In the genomic region with DNA sequence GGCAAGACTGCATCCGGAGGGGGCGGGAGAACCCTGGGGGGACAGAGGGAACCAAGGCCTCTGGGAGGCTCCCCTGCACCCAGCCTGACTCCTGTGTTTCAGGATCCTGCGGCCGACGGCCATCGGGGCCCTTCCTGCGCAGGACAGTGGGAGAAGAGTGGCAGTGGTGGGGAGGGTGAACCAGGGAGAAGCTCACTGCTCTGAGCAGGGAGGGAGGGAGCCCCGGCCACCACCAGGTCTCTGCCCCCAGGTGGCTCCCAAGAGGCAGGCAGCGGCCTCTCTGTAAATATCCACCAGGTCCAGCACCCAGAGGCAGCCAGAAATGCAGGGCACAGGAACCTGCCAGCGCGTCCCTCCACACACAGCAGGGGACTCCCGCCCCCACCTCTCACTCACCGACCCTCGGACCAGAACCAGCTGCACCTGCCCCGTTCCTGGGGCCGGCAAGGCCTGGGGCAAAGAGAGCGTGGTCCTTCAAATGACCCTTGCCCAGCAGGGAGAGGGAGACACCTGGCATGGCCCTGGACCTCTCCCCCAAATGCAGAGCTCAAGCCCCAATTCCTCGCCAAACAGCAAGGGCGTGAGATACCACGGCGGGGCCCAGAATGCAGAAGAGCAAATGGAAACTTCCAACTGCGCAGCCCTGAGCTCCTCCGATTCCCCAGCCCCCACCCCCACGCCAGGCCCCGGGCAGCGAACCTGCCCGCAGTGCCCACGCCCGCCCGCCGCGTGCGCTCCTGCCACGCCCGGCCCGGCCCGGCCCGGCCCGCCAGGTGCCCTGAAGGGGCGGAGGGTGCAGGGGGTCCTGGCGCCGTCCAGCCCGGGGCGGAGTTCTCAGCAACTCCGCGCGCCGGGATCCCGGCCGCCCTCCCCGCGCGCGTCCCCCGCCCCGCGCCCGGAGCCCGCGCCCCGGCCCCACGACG, we compare ENCODE assay signal across 8 cellular contexts. TPM values are rescaled to one million over a fixed set of nuclear protein-coding genes. Genes with fewer than 3 reads are reported as not detected.
DNase-seq lines count a peak whose midpoint lies in the region; ATAC-seq and TF ChIP-seq lines count a peak whose summit lies in the region.

No MANE protein-coding gene starts in this region.

- H3K9me3 Mint-ChIP-seq in IgD-negative memory B cell = no peaks in the 10 kb centered on the region

- intact Hi-C loops in left cardiac atrium (cut with DNase I) = no loop called here
- intact Hi-C loops in gastrocnemius medialis (cut with DNase I; ENCODE audit: low total_unique reads) = no loop called here

- peak in 3 of 5 experiments; percentile 24 to 37 (median 26) for TF ChIP-seq CTCF in gastrocnemius medialis (IDR thresholded peaks at IDR 0.05 in 4 of 5, conservative IDR thresholded peaks at IDR 0.05 in 1 of 5)

- H3K27ac ChIP-seq in BLaER1 treated with 17β-estradiol and CSF1 and Interleukin-3, amounts not matched to agents 10 nM and 100 nM = no peak overlapping the region
- no peak overlapping the region for H3K27ac ChIP-seq in gastrocnemius medialis
- no peak overlapping the region for H3K27ac ChIP-seq in Karpas-422 (ENCODE audit: low read length)

- H3K36me3 ChIP-seq in BLaER1 treated with 17β-estradiol and CSF1 and Interleukin-3, amounts not matched to agents 10 nM and 100 nM = no peaks in the 10 kb centered on the region
- H3K36me3 ChIP-seq in gastrocnemius medialis = no peaks in the 10 kb centered on the region
- no peaks in the 10 kb centered on the region for H3K36me3 ChIP-seq in Karpas-422 (ENCODE audit: insufficient read depth, low read length)

- H3K9me2 ChIP-seq in Karpas-422 (replicated peaks; ENCODE audit: insufficient read depth, low read length) = no peaks in the 10 kb centered on the region

- no peak overlapping the region for H2AFZ ChIP-seq in Karpas-422 (ENCODE audit: low read length)

- no peaks in the 10 kb centered on the region for H3K36me3 Mint-ChIP-seq in IgD-negative memory B cell

- H3K4me2 ChIP-seq in BLaER1 treated with 17β-estradiol and CSF1 and Interleukin-3, amounts not matched to agents 10 nM and 100 nM = peak overlapping the region; percentile 13 to 72 (median 41); a peak in 20 of 22 replicates
- H3K4me2 ChIP-seq in Karpas-422 (ENCODE audit: low read depth, low read length, poor library complexity, severe bottlenecking) = no peak overlapping the region

- H4K20me1 ChIP-seq in BLaER1 treated with 17β-estradiol and CSF1 and Interleukin-3, amounts not matched to agents 10 nM and 100 nM = peaks cover 0 to 24% (median 0%) of the 10 kb centered on the region in 11 experiments; a peak in 7 of 22 replicates
- no peaks in the 10 kb centered on the region for H4K20me1 ChIP-seq in Karpas-422 (ENCODE audit: insufficient read depth, low read depth, low read length)

- H3K4me1 Mint-ChIP-seq in IgD-negative memory B cell = peaks cover 0 to 6% (median 3%) of the 10 kb centered on the region in 3 donors

- H3K4me3 ChIP-seq in BLaER1 treated with 17β-estradiol and CSF1 and Interleukin-3, amounts not matched to agents 10 nM and 100 nM = peak overlapping the region in 9 of 10 experiments; percentile 5 to 58 (median 31); a peak in 8 of 20 replicates
- H3K4me3 ChIP-seq in gastrocnemius medialis = peak overlapping the region; percentile 19 to 48 (median 34)
- H3K4me3 ChIP-seq in Karpas-422 (ENCODE audit: low read length) = no peak overlapping the region

- H3K79me2 ChIP-seq in Karpas-422 (ENCODE audit: low read length) = no peaks in the 10 kb centered on the region

- peak overlapping the region in 3 of 4 donors; percentile 67 to 84 (median 84) for H3K4me3 Mint-ChIP-seq in IgD-negative memory B cell

- H3K4me1 ChIP-seq in BLaER1 treated with 17β-estradiol and CSF1 and Interleukin-3, amounts not matched to agents 10 nM and 100 nM = peaks cover 0 to 26% (median 15%) of the 10 kb centered on the region in 10 experiments; a peak in 16 of 20 replicates
- H3K4me1 ChIP-seq in gastrocnemius medialis = no peaks in the 10 kb centered on the region
- H3K4me1 ChIP-seq in Karpas-422 (ENCODE audit: low read length) = no peaks in the 10 kb centered on the region

- ATAC-seq in left cardiac atrium = peak; percentile 22 to 36
- ATAC-seq in gastrocnemius medialis = peak; percentile 30 to 45
- no peak for ATAC-seq in HG03108 (IDR thresholded peaks at IDR 0.05; ENCODE audit: unreplicated experiment)

- no peak overlapping the region for H3K27ac Mint-ChIP-seq in IgD-negative memory B cell

- in situ Hi-C loops in gastrocnemius medialis (cut with MboI; ENCODE audit: low sequenced_read_pairs in 4 of 4) = no loop called here

- H3K9ac ChIP-seq in BLaER1 treated with 17β-estradiol and CSF1 and Interleukin-3, amounts not matched to agents 10 nM and 100 nM = no peak overlapping the region
- H3K9ac ChIP-seq in Karpas-422 (ENCODE audit: low read length) = no peak overlapping the region

- peaks cover 66 to 82% (median 72%) of the 10 kb centered on the region in 11 experiments for H3K27me3 ChIP-seq in BLaER1 treated with 17β-estradiol and CSF1 and Interleukin-3, amounts not matched to agents 10 nM and 100 nM
- H3K27me3 ChIP-seq in gastrocnemius medialis = peaks cover 16 to 33% (median 23%) of the 10 kb centered on the region in 3 donors
- H3K27me3 ChIP-seq in Karpas-422 (ENCODE audit: low read length) = no peaks in the 10 kb centered on the region

- no peaks in the 10 kb centered on the region; a peak in 1 of 22 replicates for H3K9me3 ChIP-seq in BLaER1 treated with 17β-estradiol and CSF1 and Interleukin-3, amounts not matched to agents 10 nM and 100 nM (replicated peaks in 1 of 11)
- no peaks in the 10 kb centered on the region for H3K9me3 ChIP-seq in gastrocnemius medialis
- no peaks in the 10 kb centered on the region for H3K9me3 ChIP-seq in Karpas-422 (ENCODE audit: low read length)

- TF ChIP-seq POLR2A in gastrocnemius medialis (IDR thresholded peaks at IDR 0.05) = no peak

- DNase-seq in activated T-helper 1 cell treated with anti-CD3 and anti-CD28 coated beads, Interleukin-2, amount 50 U/mL, for 16 hours (ENCODE audit: low read depth in 1 of 2, low spot score in 1 of 2) = peak; percentile 24 to 34
- DNase-seq in left cardiac atrium (no peak), gastrocnemius medialis (no peak), Karpas-422 (no peak), NCI-H2081 treated with DMSO at 0.1 percent for 48 hours (lab: John Stamatoyannopoulos, UW) (no peak)

- H3K27me3 Mint-ChIP-seq in IgD-negative memory B cell = peaks cover 43% of the 10 kb centered on the region

RNA-seq across cellular contexts. Expression of gene RASGEF1A, which starts 0.8 kb away (rescaled TPM):
- 0.86 TPM for polyA plus RNA-seq in IgD-negative memory B cell
- total RNA-seq in left cardiac atrium (1 to 10 TPM; 1.4 to 2.0 TPM), gastrocnemius medialis (under 1 TPM; 0.31 to 0.80 (median 0.73) TPM)
- total RNA-seq in Karpas-422 (2014; rRNA removed; shearing (Covaris generic); ENCODE audit: low replicate concordance) = not detected in 2 replicates

Comparison
In these comparisons a context has a peak if more than half of its experiments do, and no peak if none do; other contexts are left out.
1. DNase-seq: peak in activated T-helper 1 cell treated with anti-CD3 and anti-CD28 coated beads, Interleukin-2, amount 50 U/mL, for 16 hours (2 of 2); none in left cardiac atrium (single experiment), gastrocnemius medialis (0 of 2), Karpas-422 (single experiment) and NCI-H2081 treated with DMSO at 0.1 percent for 48 hours (single experiment).